7 cellular contexts compared by ENCODE assay signal in the genomic region with DNA sequence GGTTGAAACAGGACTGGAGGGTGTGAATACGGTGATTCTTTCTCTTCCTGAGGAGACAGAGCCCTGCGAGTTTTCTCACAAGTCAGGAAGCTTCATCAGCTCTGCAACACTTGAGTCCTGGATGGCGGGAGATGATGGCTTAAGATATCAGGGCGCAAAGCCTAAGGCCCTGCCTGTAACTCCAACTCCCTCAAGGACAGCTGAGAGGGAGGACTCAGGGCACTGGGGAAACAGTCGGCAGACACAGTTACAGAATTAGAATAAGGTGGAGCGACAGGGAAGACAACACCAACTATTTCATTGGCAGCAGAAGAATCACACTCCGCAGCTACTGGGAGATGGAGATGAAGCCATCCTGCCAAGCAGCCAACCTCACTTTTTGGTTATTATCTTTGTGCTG.
DNase-seq lines count a peak whose midpoint lies in the region; ATAC-seq and TF ChIP-seq lines count a peak whose summit lies in the region.
"Not testable (repeated sequence)": the region's sequence is repeated elsewhere in the genome, so short reads cannot be mapped to it uniquely, and the experiment has no call there.

No MANE protein-coding gene starts in this region.

- not testable (repeated sequence) for H3K4me2 ChIP-seq in IMR-90 (ENCODE audit: low read depth, low read length)

- dilution Hi-C loops in IMR-90 (cut with HindIII; ENCODE audit: low sequenced_read_pairs, unreplicated experiment) = not testable (repeated sequence)

- not testable (repeated sequence) for H3K18ac ChIP-seq in IMR-90 (ENCODE audit: low read depth, low read length)

- not testable (repeated sequence) for H2BK15ac ChIP-seq in IMR-90 (ENCODE audit: low read depth, low read length)

- H3K4me3 ChIP-seq in IMR-90 (ENCODE audit: insufficient read depth, low read depth, low read length); esophagus muscularis mucosa; heart right ventricle; gastrocnemius medialis: not testable (repeated sequence)

- not testable (repeated sequence) for H2AK5ac ChIP-seq in IMR-90 (ENCODE audit: low read depth, low read length)

- not testable (repeated sequence) for TF ChIP-seq RAD21 in IMR-90 (IDR thresholded peaks at IDR 0.05; ENCODE audit: low read length)

- CTCF ChIA-PET in IMR-90 (lab: Yijun Ruan, JAX) = not testable (repeated sequence)

- H3K14ac ChIP-seq in IMR-90 (replicated peaks; ENCODE audit: low read depth, low read length) = not testable (repeated sequence)

- H3K9ac ChIP-seq in IMR-90 (ENCODE audit: low read depth, low read length) = not testable (repeated sequence)

- not testable (repeated sequence) for H2BK5ac ChIP-seq in IMR-90 (ENCODE audit: low read depth, low read length, poor library complexity, severe bottlenecking)

- H3K4ac ChIP-seq in IMR-90 (ENCODE audit: low read depth, low read length) = peak overlapping the region; percentile 29; the same call in 1 of the 2 replicates

- H3K9me3 ChIP-seq in IMR-90 (ENCODE audit: control insufficient read depth, insufficient read depth, low read length); esophagus muscularis mucosa; heart right ventricle; gastrocnemius medialis: not testable (repeated sequence)

- H2BK120ac ChIP-seq in IMR-90 (ENCODE audit: low read depth, low read length) = not testable (repeated sequence)

- not testable (repeated sequence) for DNase-seq in IMR-90, Right ventricle myocardium superior, heart right ventricle, left ventricle myocardium superior
- DNase-seq in esophagus muscularis mucosa (ENCODE audit: extremely low spot score) (peak; percentile 29), myocyte (ENCODE audit: low read depth) (peak; percentile 1), gastrocnemius medialis (peak in 1 of 2 donors; percentile 31)

- H3K56ac ChIP-seq in IMR-90 (ENCODE audit: extremely low read depth, insufficient read depth, low read length) = not testable (repeated sequence)

- H4K5ac ChIP-seq in IMR-90 (ENCODE audit: low read depth, low read length) = not testable (repeated sequence)

- H3K9me1 ChIP-seq in IMR-90 (ENCODE audit: insufficient read depth, low read length) = not testable (repeated sequence)

- H3K27ac ChIP-seq in IMR-90 (ENCODE audit: insufficient read depth, low read length); esophagus muscularis mucosa (replicated peaks in 1 of 4); heart right ventricle: not testable (repeated sequence)
- peak overlapping the region in 3 of 4 donors; percentile 53 to 67 (median 54) for H3K27ac ChIP-seq in gastrocnemius medialis

- POLR2A ChIA-PET in IMR-90 (lab: Charles Lee; ENCODE audit: unreplicated experiment) = not testable (repeated sequence)

- not testable (repeated sequence) for H4K8ac ChIP-seq in IMR-90 (ENCODE audit: low read depth in 2 of 2, low read length in 2 of 2)

- not testable (repeated sequence) for H2AFZ ChIP-seq in IMR-90 (replicated peaks; ENCODE audit: low read length, poor library complexity)

- H4K20me1 ChIP-seq in IMR-90 (ENCODE audit: insufficient read depth, low read length) = not testable (repeated sequence)

- H3K23ac ChIP-seq in IMR-90 (ENCODE audit: low read depth, low read length) = not testable (repeated sequence)

- H3K79me1 ChIP-seq in IMR-90 (ENCODE audit: low read depth in 1 of 2, low read length in 2 of 2) = not testable (repeated sequence)

- H3K36me3 ChIP-seq in IMR-90 (ENCODE audit: control insufficient read depth, insufficient read depth, low read length); esophagus muscularis mucosa; heart right ventricle; gastrocnemius medialis: not testable (repeated sequence)

- H4K91ac ChIP-seq in IMR-90 (ENCODE audit: insufficient read depth, low read depth, low read length) = not testable (repeated sequence)

- H3K27me3 ChIP-seq in IMR-90 (ENCODE audit: control insufficient read depth, insufficient read depth, low read length); esophagus muscularis mucosa; heart right ventricle; gastrocnemius medialis: not testable (repeated sequence)

- no CpG with 5 or more reads among the region's 7 CpGs for WGBS in IMR-90 (ENCODE audit: extremely low coverage in 2 of 2, insufficient read length in 1 of 2), 2 experiments
- 100% methylated on average over 2 of the region's 7 CpGs for WGBS in esophagus muscularis mucosa
- WGBS in heart right ventricle, 2 donors = 26 to 56% methylated on average over 2 of the region's 7 CpGs

- not testable (repeated sequence) for TF ChIP-seq EP300 in esophagus muscularis mucosa (IDR thresholded peaks at IDR 0.05)

- in situ Hi-C loops in IMR-90 (cut with MboI; ENCODE audit: low sequenced_read_pairs); gastrocnemius medialis (cut with MboI; ENCODE audit: low sequenced_read_pairs in 4 of 4): not testable (repeated sequence)

- not testable (repeated sequence) for ATAC-seq in IMR-90 (ENCODE audit: low read depth)
- ATAC-seq in Right ventricle myocardium superior (ENCODE audit: poor library complexity) = peak; percentile 77
- peak; percentile 45 to 83 (median 74) for ATAC-seq in heart right ventricle
- ATAC-seq in left ventricle myocardium superior = peak; percentile 82
- peak; percentile 82 to 91 for ATAC-seq in gastrocnemius medialis

- not testable (repeated sequence) for TF ChIP-seq CTCF in IMR-90 (conservative IDR thresholded peaks at IDR 0.05; ENCODE audit: low read depth, low read length); esophagus muscularis mucosa (IDR thresholded peaks at IDR 0.05); heart right ventricle (IDR thresholded peaks at IDR 0.05); gastrocnemius medialis (IDR thresholded peaks at IDR 0.05 in 4 of 5, conservative IDR thresholded peaks at IDR 0.05 in 1 of 5)

- not testable (repeated sequence) for BruUV-seq in IMR-90 (replicated peaks; lab: Mats Ljungman, UMichigan)

- intact Hi-C loops in IMR-90 (cut with micrococcal nuclease); esophagus muscularis mucosa (cut with DNase I); Right ventricle myocardium superior (cut with DNase I); heart right ventricle (cut with DNase I); left ventricle myocardium superior (cut with micrococcal nuclease); gastrocnemius medialis (cut with DNase I; ENCODE audit: low total_unique reads): not testable (repeated sequence)

- not testable (repeated sequence) for H2BK20ac ChIP-seq in IMR-90 (ENCODE audit: low read depth, low read length)

- not testable (repeated sequence) for TF ChIP-seq POLR2A in IMR-90 (IDR thresholded peaks at IDR 0.05; ENCODE audit: low read depth, low read length); esophagus muscularis mucosa (IDR thresholded peaks at IDR 0.05; ENCODE audit: low read depth); gastrocnemius medialis (IDR thresholded peaks at IDR 0.05)

- H2AK9ac ChIP-seq in IMR-90 (replicated peaks; ENCODE audit: low read depth, low read length, poor library complexity) = not testable (repeated sequence)

- not testable (repeated sequence) for H3K4me1 ChIP-seq in IMR-90 (ENCODE audit: control insufficient read depth, insufficient read depth, low read length); esophagus muscularis mucosa; heart right ventricle; gastrocnemius medialis
